8 cellular contexts compared by ENCODE assay signal in the genomic region with DNA sequence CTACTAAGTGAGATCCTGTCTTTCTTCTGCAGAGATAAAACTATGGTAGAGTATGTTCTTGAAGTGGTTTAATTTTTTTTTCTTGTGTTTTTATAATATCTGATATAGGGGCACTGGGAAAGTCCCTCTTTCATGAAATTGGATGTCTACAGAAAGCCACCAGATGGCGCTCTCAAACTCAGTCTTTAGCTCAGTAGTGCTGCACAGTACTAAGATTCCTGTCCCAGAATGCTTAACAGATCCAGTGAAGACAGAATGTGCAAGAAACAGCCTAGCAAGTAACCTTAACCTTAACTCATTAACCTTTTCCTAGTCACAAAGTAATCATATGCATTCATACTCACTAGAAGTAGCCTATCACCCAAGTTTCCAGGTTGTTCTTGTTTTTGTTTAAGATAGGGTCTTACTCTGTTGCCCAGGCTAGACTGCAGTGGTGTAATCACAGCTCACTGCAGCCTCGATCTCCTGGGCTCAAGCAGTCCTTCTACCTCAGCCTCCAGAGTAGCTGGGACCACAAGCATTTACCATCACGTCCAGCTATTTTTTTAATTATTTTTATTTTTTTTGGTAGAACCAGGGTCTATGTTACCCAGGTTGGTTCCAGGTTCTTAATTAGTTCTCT. TPM values are rescaled to one million over a fixed set of nuclear protein-coding genes. Genes with fewer than 3 reads are reported as not detected.
DNase-seq lines count a peak whose midpoint lies in the region; ATAC-seq and TF ChIP-seq lines count a peak whose summit lies in the region.

No MANE protein-coding gene starts in this region.

- H3K4me1 ChIP-seq in osteoblast (ENCODE audit: insufficient read depth, low read length) (no peaks in the 10 kb centered on the region), tibial nerve (no peaks in the 10 kb centered on the region)

- H3K27me3 ChIP-seq in BJ (ENCODE audit: control insufficient read depth, insufficient read depth, low read length) (no peaks in the 10 kb centered on the region), osteoblast (ENCODE audit: insufficient read depth, low read length) (no peaks in the 10 kb centered on the region), tibial nerve (no peaks in the 10 kb centered on the region)

- WGBS in tibial nerve, 2 donors: 45 to 48% methylated on average over 3 of the region's 3 CpGs

- H3K79me2 ChIP-seq in osteoblast (ENCODE audit: insufficient read depth, low read length): no peaks in the 10 kb centered on the region

- H3K9me3 ChIP-seq in osteoblast (ENCODE audit: low read depth, low read length) (no peaks in the 10 kb centered on the region), tibial nerve (no peaks in the 10 kb centered on the region)

- no peak for TF ChIP-seq POLR2A in tibial nerve (IDR thresholded peaks at IDR 0.05)

- H4K20me1 ChIP-seq in osteoblast (ENCODE audit: insufficient read depth, low read length): no peaks in the 10 kb centered on the region

- H2AFZ ChIP-seq in osteoblast (ENCODE audit: low read length): no peak overlapping the region

- H3K27ac ChIP-seq in osteoblast (ENCODE audit: low read depth, low read length): no peak overlapping the region
- no peak overlapping the region for H3K27ac ChIP-seq in tibial nerve

- no peaks in the 10 kb centered on the region for H3K36me3 ChIP-seq in BJ (ENCODE audit: control insufficient read depth, insufficient read depth, low read length)
- peaks cover 8% of the 10 kb centered on the region for H3K36me3 ChIP-seq in osteoblast (ENCODE audit: insufficient read depth, low read length)
- peaks cover 0 to 11% (median 0%) of the 10 kb centered on the region in 3 donors for H3K36me3 ChIP-seq in tibial nerve

- H3K4me2 ChIP-seq in osteoblast (ENCODE audit: insufficient read depth, low read length): no peak overlapping the region

- no peak for TF ChIP-seq EP300 in tibial nerve (IDR thresholded peaks at IDR 0.05)

- CTCF ChIA-PET in BJ (lab: Yijun Ruan, JAX): interaction anchor here (0.6 to 2.4 kb wide), 23 partner anchors 9 to 506 kb away, joined by 3 to 57 read pairs (median 4); partner anchors contain the start of gene IDE

- TF ChIP-seq CTCF in BJ (IDR thresholded peaks at IDR 0.05; ENCODE audit: insufficient read depth, low read depth, low read length) (peak; percentile 70), osteoblast (IDR thresholded peaks at IDR 0.05; ENCODE audit: extremely low read depth, low read depth, low read length) (peak; percentile 85), tibial nerve (IDR thresholded peaks at IDR 0.05) (peak; percentile 60 to 85 (median 71))

- DNase-seq in BJ (ENCODE audit: low read depth) (peak; percentile 9), Kasumi-1 (lab: John Stamatoyannopoulos, UW) (peak; percentile 88 to 93), RPMI8226 (peak; percentile 68), fibroblast of the conjunctiva (ENCODE audit: low read depth) (peak; percentile 75), osteoblast (ENCODE audit: insufficient read length, low spot score, missing footprints) (peak; percentile 48), tibial nerve (ENCODE audit: low spot score in 2 of 2) (peak; percentile 28 to 84)
- DNase-seq in activated T-helper 1 cell treated with anti-CD3 and anti-CD28 coated beads, Interleukin-2, amount 50 U/mL, for 16 hours (ENCODE audit: low read depth in 1 of 2, low spot score in 1 of 2): peak; percentile 15 to 37

- no peak overlapping the region for H3K4me3 ChIP-seq in BJ (ENCODE audit: low read depth, low read length)
- H3K4me3 ChIP-seq in osteoblast (ENCODE audit: insufficient read depth, low read length): no peak overlapping the region
- H3K4me3 ChIP-seq in tibial nerve: no peak overlapping the region

- peak; percentile 53 for ATAC-seq in GM19025 (IDR thresholded peaks at IDR 0.05; ENCODE audit: low read depth, unreplicated experiment)

- POLR2A ChIA-PET in BJ (lab: Charles Lee): interaction anchor here (1.4 kb wide), 1 partner anchor 57 kb away, joined by 3 read pairs; the partner anchor contains the start of gene IDE

RNA-seq across cellular contexts. Expression of gene IDE, which starts 56.7 kb away (rescaled TPM):
- polyA plus RNA-seq in BJ (2011; rRNA removed): 15.1 and 30.7 TPM in 2 replicates
- 19.5 and 22.6 TPM in 2 replicates for polyA minus RNA-seq in BJ (2011; rRNA and poly(A)+ RNA removed)
- total RNA-seq in osteoblast (36.9 and 42.4 TPM in 2 replicates), tibial nerve (10 to 100 TPM; 15.1 to 23.4 (median 21.4) TPM)

Comparison
In these comparisons a context has a peak if more than half of its experiments do, and no peak if none do; other contexts are left out.
1. DNase-seq: peak in every context shown above with its lines; median percentile 90 in Kasumi-1; 75 in fibroblast of the conjunctiva; 68 in RPMI8226; 56 in tibial nerve; 48 in osteoblast; 26 in activated T-helper 1 cell treated with anti-CD3 and anti-CD28 coated beads, Interleukin-2, amount 50 U/mL, for 16 hours; 9 in BJ.